ENCODE assay signal across 19 cellular contexts in the genomic region with DNA sequence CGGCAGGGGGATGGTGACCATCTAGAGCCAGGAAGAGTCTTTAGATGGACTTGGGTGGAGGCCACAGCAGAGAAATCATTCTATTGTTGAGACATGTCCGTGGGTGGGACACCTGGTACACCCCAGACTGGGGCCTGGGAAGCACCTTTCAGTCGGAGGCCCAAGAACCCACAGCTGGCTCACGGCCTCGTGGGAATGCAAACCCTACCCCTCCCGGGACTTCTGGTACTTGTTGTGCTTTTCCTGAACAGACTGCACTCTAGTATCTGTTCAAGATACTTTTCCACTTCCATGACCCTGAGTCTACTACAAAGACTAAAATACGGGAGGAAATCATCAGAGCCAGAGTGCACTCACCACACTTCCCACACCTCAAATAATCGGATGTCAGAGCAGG.
A peak's percentile ranks its signal among the peaks of the same experiment; 100 is the strongest.
DNase-seq lines count a peak whose midpoint lies in the region; ATAC-seq and TF ChIP-seq lines count a peak whose summit lies in the region.
"Had no signal": no experiment of that assay in that cellular context is flagged by ENCODE, and none has a peak within 500 bp of the region (broad histone marks: within the 10 kb centered on the region; RNA-seq: fewer than 3 reads in every experiment).

No MANE protein-coding gene starts in this region.

- no peaks in the 10 kb centered on the region for H3K27me3 Mint-ChIP-seq in osteocyte (ENCODE audit: unreplicated experiment)
- H3K27me3 Mint-ChIP-seq: stimulated activated naive CD8-positive, alpha-beta T cell treated with anti-CD3 and anti-CD28 coated beads, Interleukin-15, Interleukin-2, amounts not matched to agents 100 ng/mL and 50 ng/mL, for 24 hours had no signal

- TF ChIP-seq CTCF in GM13977 (IDR thresholded peaks at IDR 0.05; ENCODE audit: extremely low read depth, insufficient read depth, missing control alignments) = no peak
- no peak for TF ChIP-seq CTCF in epithelial cell of esophagus (IDR thresholded peaks at IDR 0.05; ENCODE audit: insufficient read depth, low read depth, low read length, missing control alignments)
- TF ChIP-seq CTCF in osteocyte (IDR thresholded peaks at IDR 0.05) = no peak
- TF ChIP-seq CTCF in uterus (IDR thresholded peaks at IDR 0.05) = no peak

- ATAC-seq in HG02885 (IDR thresholded peaks at IDR 0.05; ENCODE audit: poor library complexity, unreplicated experiment) (peak; percentile 35), HG03520 (IDR thresholded peaks at IDR 0.05; ENCODE audit: unreplicated experiment) (no peak)
- ATAC-seq: body of pancreas had no signal

- H3K4me1 ChIP-seq in uterus = no peaks in the 10 kb centered on the region

- H3K4me3 ChIP-seq in epithelial cell of esophagus (ENCODE audit: low read length) (no peak overlapping the region), uterus (no peak overlapping the region)
- H3K4me3 ChIP-seq: body of pancreas, PC-9, smooth muscle cell had no signal

- H3K27ac Mint-ChIP-seq in osteocyte (ENCODE audit: unreplicated experiment) = peak overlapping the region; percentile 65
- H3K27ac Mint-ChIP-seq: activated B cell treated with CpG ODN at 0.5 μM for 24 hours; immature natural killer cell; stimulated activated naive CD8-positive, alpha-beta T cell treated with anti-CD3 and anti-CD28 coated beads, Interleukin-15, Interleukin-2, amounts not matched to agents 100 ng/mL and 50 ng/mL, for 24 hours had no signal

- no peak overlapping the region for H3K27ac ChIP-seq in uterus
- H3K27ac ChIP-seq: body of pancreas, PC-9 had no signal

- in situ Hi-C loops in GM13977 (cut with MboI; ENCODE audit: low pct_unique_long_range_greater_than_20kb, low sequenced_read_pairs, unreplicated experiment) = no loop called here

- no peaks in the 10 kb centered on the region for H3K36me3 ChIP-seq in uterus

- H3K9me3 Mint-ChIP-seq in osteocyte (ENCODE audit: unreplicated experiment) = no peaks in the 10 kb centered on the region
- H3K9me3 Mint-ChIP-seq: activated B cell treated with CpG ODN at 0.5 μM for 24 hours; immature natural killer cell; stimulated activated naive CD8-positive, alpha-beta T cell treated with anti-CD3 and anti-CD28 coated beads, Interleukin-15, Interleukin-2, amounts not matched to agents 100 ng/mL and 50 ng/mL, for 24 hours had no signal

- H3K4me1 Mint-ChIP-seq in osteocyte (ENCODE audit: unreplicated experiment) = peaks cover 77% of the 10 kb centered on the region
- H3K4me1 Mint-ChIP-seq: immature natural killer cell had no signal

- DNase-seq in GM13977 (ENCODE audit: low spot score) (peak; percentile 64), epithelial cell of esophagus (ENCODE audit: low read depth) (peak; percentile 70), osteocyte (ENCODE audit: extremely low spot score, unreplicated experiment) (no peak), uterus (no peak), iPS-NIHi7 (ENCODE audit: extremely low spot score) (no peak), DMS79 (lab: John Stamatoyannopoulos, UW) (no peak)
- DNase-seq: activated B cell treated with CpG ODN at 0.5 μM for 24 hours; activated naive CD4-positive, alpha-beta T cell treated with Interleukin-2 at 50 U/mL for 16 hours; effector CD8-positive, alpha-beta T cell; immature natural killer cell; mesendoderm; NCI-H187; occipital lobe had no signal

- no peak for TF ChIP-seq POLR2A in uterus (IDR thresholded peaks at IDR 0.05)

- H3K4me3 Mint-ChIP-seq in osteocyte (ENCODE audit: unreplicated experiment) = no peak overlapping the region
- H3K4me3 Mint-ChIP-seq: activated B cell treated with CpG ODN at 0.5 μM for 24 hours; immature natural killer cell; stimulated activated naive CD8-positive, alpha-beta T cell treated with anti-CD3 and anti-CD28 coated beads, Interleukin-15, Interleukin-2, amounts not matched to agents 100 ng/mL and 50 ng/mL, for 24 hours had no signal

- H3K36me3 Mint-ChIP-seq in osteocyte (ENCODE audit: unreplicated experiment) = no peaks in the 10 kb centered on the region
- H3K36me3 Mint-ChIP-seq: immature natural killer cell had no signal

- H3K27me3 ChIP-seq in uterus = no peaks in the 10 kb centered on the region
- H3K27me3 ChIP-seq: body of pancreas had no signal

- intact Hi-C loops in uterus (cut with DNase I; ENCODE audit: low total_unique reads) = no loop called here

- no peaks in the 10 kb centered on the region for H3K9me3 ChIP-seq in uterus
- H3K9me3 ChIP-seq: body of pancreas had no signal

Comparison
In these comparisons a context has a peak if more than half of its experiments do, and no peak if none do; other contexts are left out.
1. DNase-seq: peak in GM13977 (single experiment) and epithelial cell of esophagus (single experiment); none in osteocyte (single experiment), uterus (0 of 2), iPS-NIHi7 (single experiment) and DMS79 (single experiment).